ENCODE assay signal across 1 cellular context in the genomic region with DNA sequence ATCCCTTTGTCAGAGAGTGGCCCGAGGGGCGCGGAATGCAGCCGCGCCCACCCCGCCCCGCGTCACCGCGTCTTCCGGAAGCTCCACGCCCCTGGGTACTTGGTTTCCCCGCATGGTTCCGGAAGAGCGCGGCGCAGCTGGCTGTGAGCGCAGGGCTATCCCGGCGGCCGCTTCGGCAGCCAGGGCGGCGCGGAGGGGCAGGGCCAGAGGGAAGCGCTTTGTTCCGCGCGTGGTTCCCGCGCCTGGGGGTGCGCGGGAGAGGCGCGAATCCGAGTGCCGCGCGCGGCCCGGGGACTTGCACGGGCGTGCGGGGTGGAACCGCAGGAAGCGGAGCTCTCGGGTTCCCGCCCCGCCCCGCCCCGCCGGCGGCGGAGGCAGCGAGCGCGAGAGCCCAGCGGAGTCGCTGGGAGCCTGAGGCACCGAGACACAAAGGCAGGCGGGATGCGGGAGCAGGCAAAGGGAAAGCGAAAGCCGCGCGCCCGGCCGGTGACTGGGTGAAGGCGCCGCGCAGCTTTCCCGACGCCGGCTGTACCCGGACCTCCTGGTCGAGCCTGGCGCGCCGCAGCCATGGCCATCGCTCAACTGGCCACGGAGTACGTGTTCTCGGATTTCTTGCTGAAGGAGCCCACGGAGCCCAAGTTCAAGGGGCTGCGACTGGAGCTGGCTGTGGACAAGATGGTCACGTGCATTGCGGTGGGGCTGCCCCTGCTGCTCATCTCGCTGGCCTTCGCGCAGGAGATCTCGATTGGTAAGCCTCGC.
TF ChIP-seq lines count a peak whose summit lies in the region.

PANX1 (plus strand) TSS at position 96 of the 759 bp plus-strand sequence; CDS start at position 568, 472 bp downstream.

TF ChIP-seq in HepG2, 621 proteins besides CTCF, POLR2A, EP300 and RAD21 (continued from another document and continues in another):
- TF ChIP-seq AHDC1 (CRISPR knock-in tag; IDR thresholded peaks at IDR 0.05; ENCODE audit: borderline replicate concordance) (no peak), ZNF546 (CRISPR knock-in tag; conservative IDR thresholded peaks at IDR 0.05) (no peak; the same call in 1 of the 2 replicates), ZNF160 (CRISPR knock-in tag; IDR thresholded peaks at IDR 0.05) (peak; percentile 70; the same call in 1 of the 2 replicates), NRL (CRISPR knock-in tag; IDR thresholded peaks at IDR 0.05; ENCODE audit: borderline replicate concordance) (0 out of 2 replicates have a peak, but pooled peaks have one; percentile 44), ZNF468 (CRISPR knock-in tag; IDR thresholded peaks at IDR 0.05) (no peak), ZNF101 (CRISPR knock-in tag; IDR thresholded peaks at IDR 0.05; ENCODE audit: borderline replicate concordance, low read depth) (no peak), HNF4G (IDR thresholded peaks at IDR 0.05; ENCODE audit: borderline replicate concordance, low read depth, low read length) (no peak), HNF4G (CRISPR knock-in tag; IDR thresholded peaks at IDR 0.05; ENCODE audit: borderline replicate concordance, low read depth) (no peak), GTF3A (CRISPR knock-in tag; conservative IDR thresholded peaks at IDR 0.05) (no peak), TEAD3 (CRISPR knock-in tag; optimal IDR thresholded peaks at IDR 0.05; ENCODE audit: borderline replicate concordance) (peak; percentile 73), ZMYM4 (CRISPR knock-in tag; IDR thresholded peaks at IDR 0.05) (peak; percentile 53), XRCC5 (optimal IDR thresholded peaks at IDR 0.05; ENCODE audit: low read length) (no peak), ZNF83 (CRISPR knock-in tag; IDR thresholded peaks at IDR 0.05; ENCODE audit: borderline replicate concordance) (no peak), ATRX (CRISPR knock-in tag; IDR thresholded peaks at IDR 0.05; ENCODE audit: borderline replicate concordance) (no peak), WIZ (CRISPR knock-in tag; IDR thresholded peaks at IDR 0.05) (no peak), PRMT3 (CRISPR knock-in tag; IDR thresholded peaks at IDR 0.05; ENCODE audit: borderline replicate concordance, low read depth) (0 out of 2 replicates have a peak, but pooled peaks have one; percentile 21), IRF2 (CRISPR knock-in tag; IDR thresholded peaks at IDR 0.05) (peak; percentile 64), ZNF678 (CRISPR knock-in tag; IDR thresholded peaks at IDR 0.05) (no peak), ZSCAN25 (CRISPR knock-in tag; IDR thresholded peaks at IDR 0.05) (no peak; the same call in 1 of the 2 replicates), HNF4A (CRISPR knock-in tag; IDR thresholded peaks at IDR 0.05) (no peak; the same call in 1 of the 2 replicates), TFAP4 (IDR thresholded peaks at IDR 0.05; ENCODE audit: borderline replicate concordance, low read depth) (peak; percentile 80), BRD4 (CRISPR knock-in tag; IDR thresholded peaks at IDR 0.05) (no peak; the same call in 1 of the 2 replicates), CEBPB (IDR thresholded peaks at IDR 0.05; ENCODE audit: borderline replicate concordance, low read depth, low read length) (no peak), KDM6A (CRISPR knock-in tag; IDR thresholded peaks at IDR 0.05; ENCODE audit: low read depth) (no peak), ZNF138 (CRISPR knock-in tag; IDR thresholded peaks at IDR 0.05; ENCODE audit: low read depth) (no peak), NFE2 (CRISPR knock-in tag; IDR thresholded peaks at IDR 0.05) (no peak), RBAK (CRISPR knock-in tag; IDR thresholded peaks at IDR 0.05) (no peak), SMAD9 (CRISPR knock-in tag; IDR thresholded peaks at IDR 0.05) (no peak), ZNF564 (CRISPR knock-in tag; IDR thresholded peaks at IDR 0.05) (peak; percentile 62), DNMT3B (CRISPR knock-in tag; conservative IDR thresholded peaks at IDR 0.05) (no peak), ZNF720 (CRISPR knock-in tag; IDR thresholded peaks at IDR 0.05) (no peak), JUN (CRISPR knock-in tag; IDR thresholded peaks at IDR 0.05) (no peak), YY1 (IDR thresholded peaks at IDR 0.05; ENCODE audit: insufficient read depth, insufficient replicate concordance, low read depth, low read length) (peak; percentile 53), ZMYM2 (CRISPR knock-in tag; IDR thresholded peaks at IDR 0.05) (no peak), IKZF4 (CRISPR knock-in tag; IDR thresholded peaks at IDR 0.05; ENCODE audit: borderline replicate concordance, low read depth, not compliant biosample characterization) (no peak), ZNF569 (CRISPR knock-in tag; IDR thresholded peaks at IDR 0.05; ENCODE audit: borderline replicate concordance) (no peak), MLLT10 (CRISPR knock-in tag; IDR thresholded peaks at IDR 0.05) (no peak), MXI1 (IDR thresholded peaks at IDR 0.05; ENCODE audit: borderline replicate concordance, low read depth, low read length) (peak; percentile 69; the same call in 1 of the 3 replicates), ZFP36L1 (CRISPR knock-in tag; IDR thresholded peaks at IDR 0.05) (0 out of 2 replicates have a peak, but pooled peaks have one; percentile 12)
- TF ChIP-seq, protein P1, sequence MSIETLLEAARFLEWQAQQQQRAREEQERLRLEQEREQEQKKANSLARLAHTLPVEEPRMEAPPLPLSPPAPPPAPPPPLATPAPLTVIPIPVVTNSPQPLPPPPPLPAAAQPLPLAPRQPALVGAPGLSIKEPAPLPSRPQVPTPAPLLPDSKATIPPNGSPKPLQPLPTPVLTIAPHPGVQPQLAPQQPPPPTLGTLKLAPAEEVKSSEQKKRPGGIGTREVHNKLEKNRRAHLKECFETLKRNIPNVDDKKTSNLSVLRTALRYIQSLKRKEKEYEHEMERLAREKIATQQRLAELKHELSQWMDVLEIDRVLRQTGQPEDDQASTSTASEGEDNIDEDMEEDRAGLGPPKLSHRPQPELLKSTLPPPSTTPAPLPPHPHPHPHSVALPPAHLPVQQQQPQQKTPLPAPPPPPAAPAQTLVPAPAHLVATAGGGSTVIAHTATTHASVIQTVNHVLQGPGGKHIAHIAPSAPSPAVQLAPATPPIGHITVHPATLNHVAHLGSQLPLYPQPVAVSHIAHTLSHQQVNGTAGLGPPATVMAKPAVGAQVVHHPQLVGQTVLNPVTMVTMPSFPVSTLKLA (IDR thresholded peaks at IDR 0.05), result no peak
- TF ChIP-seq, protein P2, sequence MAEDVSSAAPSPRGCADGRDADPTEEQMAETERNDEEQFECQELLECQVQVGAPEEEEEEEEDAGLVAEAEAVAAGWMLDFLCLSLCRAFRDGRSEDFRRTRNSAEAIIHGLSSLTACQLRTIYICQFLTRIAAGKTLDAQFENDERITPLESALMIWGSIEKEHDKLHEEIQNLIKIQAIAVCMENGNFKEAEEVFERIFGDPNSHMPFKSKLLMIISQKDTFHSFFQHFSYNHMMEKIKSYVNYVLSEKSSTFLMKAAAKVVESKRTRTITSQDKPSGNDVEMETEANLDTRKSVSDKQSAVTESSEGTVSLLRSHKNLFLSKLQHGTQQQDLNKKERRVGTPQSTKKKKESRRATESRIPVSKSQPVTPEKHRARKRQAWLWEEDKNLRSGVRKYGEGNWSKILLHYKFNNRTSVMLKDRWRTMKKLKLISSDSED (CRISPR knock-in tag; IDR thresholded peaks at IDR 0.05), result no peak
- TF ChIP-seq, protein P3, sequence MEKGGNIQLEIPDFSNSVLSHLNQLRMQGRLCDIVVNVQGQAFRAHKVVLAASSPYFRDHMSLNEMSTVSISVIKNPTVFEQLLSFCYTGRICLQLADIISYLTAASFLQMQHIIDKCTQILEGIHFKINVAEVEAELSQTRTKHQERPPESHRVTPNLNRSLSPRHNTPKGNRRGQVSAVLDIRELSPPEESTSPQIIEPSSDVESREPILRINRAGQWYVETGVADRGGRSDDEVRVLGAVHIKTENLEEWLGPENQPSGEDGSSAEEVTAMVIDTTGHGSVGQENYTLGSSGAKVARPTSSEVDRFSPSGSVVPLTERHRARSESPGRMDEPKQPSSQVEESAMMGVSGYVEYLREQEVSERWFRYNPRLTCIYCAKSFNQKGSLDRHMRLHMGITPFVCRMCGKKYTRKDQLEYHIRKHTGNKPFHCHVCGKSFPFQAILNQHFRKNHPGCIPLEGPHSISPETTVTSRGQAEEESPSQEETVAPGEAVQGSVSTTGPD (CRISPR knock-in tag; IDR thresholded peaks at IDR 0.05), result no peak
- TF ChIP-seq, protein P4, sequence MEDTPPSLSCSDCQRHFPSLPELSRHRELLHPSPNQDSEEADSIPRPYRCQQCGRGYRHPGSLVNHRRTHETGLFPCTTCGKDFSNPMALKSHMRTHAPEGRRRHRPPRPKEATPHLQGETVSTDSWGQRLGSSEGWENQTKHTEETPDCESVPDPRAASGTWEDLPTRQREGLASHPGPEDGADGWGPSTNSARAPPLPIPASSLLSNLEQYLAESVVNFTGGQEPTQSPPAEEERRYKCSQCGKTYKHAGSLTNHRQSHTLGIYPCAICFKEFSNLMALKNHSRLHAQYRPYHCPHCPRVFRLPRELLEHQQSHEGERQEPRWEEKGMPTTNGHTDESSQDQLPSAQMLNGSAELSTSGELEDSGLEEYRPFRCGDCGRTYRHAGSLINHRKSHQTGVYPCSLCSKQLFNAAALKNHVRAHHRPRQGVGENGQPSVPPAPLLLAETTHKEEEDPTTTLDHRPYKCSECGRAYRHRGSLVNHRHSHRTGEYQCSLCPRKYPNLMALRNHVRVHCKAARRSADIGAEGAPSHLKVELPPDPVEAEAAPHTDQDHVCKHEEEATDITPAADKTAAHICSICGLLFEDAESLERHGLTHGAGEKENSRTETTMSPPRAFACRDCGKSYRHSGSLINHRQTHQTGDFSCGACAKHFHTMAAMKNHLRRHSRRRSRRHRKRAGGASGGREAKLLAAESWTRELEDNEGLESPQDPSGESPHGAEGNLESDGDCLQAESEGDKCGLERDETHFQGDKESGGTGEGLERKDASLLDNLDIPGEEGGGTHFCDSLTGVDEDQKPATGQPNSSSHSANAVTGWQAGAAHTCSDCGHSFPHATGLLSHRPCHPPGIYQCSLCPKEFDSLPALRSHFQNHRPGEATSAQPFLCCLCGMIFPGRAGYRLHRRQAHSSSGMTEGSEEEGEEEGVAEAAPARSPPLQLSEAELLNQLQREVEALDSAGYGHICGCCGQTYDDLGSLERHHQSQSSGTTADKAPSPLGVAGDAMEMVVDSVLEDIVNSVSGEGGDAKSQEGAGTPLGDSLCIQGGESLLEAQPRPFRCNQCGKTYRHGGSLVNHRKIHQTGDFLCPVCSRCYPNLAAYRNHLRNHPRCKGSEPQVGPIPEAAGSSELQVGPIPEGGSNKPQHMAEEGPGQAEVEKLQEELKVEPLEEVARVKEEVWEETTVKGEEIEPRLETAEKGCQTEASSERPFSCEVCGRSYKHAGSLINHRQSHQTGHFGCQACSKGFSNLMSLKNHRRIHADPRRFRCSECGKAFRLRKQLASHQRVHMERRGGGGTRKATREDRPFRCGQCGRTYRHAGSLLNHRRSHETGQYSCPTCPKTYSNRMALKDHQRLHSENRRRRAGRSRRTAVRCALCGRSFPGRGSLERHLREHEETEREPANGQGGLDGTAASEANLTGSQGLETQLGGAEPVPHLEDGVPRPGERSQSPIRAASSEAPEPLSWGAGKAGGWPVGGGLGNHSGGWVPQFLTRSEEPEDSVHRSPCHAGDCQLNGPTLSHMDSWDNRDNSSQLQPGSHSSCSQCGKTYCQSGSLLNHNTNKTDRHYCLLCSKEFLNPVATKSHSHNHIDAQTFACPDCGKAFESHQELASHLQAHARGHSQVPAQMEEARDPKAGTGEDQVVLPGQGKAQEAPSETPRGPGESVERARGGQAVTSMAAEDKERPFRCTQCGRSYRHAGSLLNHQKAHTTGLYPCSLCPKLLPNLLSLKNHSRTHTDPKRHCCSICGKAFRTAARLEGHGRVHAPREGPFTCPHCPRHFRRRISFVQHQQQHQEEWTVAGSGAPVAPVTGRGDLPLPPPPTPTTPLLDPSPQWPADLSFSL (CRISPR knock-in tag; IDR thresholded peaks at IDR 0.05), result no peak
